In genomic region chr10:10911035-10911434, GRCh38 we compare ENCODE assay signal across 10 cellular contexts.
A peak's percentile ranks its signal among the peaks of the same experiment; 100 is the strongest.
DNase-seq lines count a peak whose midpoint lies in the region; ATAC-seq and TF ChIP-seq lines count a peak whose summit lies in the region.
"Had no signal": no experiment of that assay in that cellular context is flagged by ENCODE, and none has a peak within 500 bp of the region (broad histone marks: within the 10 kb centered on the region; RNA-seq: fewer than 3 reads in every experiment).

No MANE protein-coding gene starts in this region.

- no peak overlapping the region for H3K9ac ChIP-seq in neuronal stem cell (ENCODE audit: low read depth, low read length, poor library complexity)

- no peak overlapping the region for H2BK15ac ChIP-seq in neuronal stem cell (ENCODE audit: low read length)

- no peaks in the 10 kb centered on the region; the same call in 1 of the 2 replicates for H3K4me1 ChIP-seq in SJCRH30
- H3K4me1 ChIP-seq in neuronal stem cell (ENCODE audit: control insufficient read depth in 2 of 2, insufficient read depth in 1 of 2, low read depth in 1 of 2, low read length in 2 of 2) = peaks cover 7 to 8% of the 10 kb centered on the region in 2 donors
- peaks cover 0 to 34% (median 21%) of the 10 kb centered on the region in 4 donors for H3K4me1 ChIP-seq in tibial artery

- H3K9me3 ChIP-seq in SJCRH30 (replicated peaks) (no peaks in the 10 kb centered on the region), neuronal stem cell (replicated peaks in 1 of 2; ENCODE audit: control insufficient read depth in 2 of 2, insufficient read depth in 1 of 2, low read depth in 1 of 2, low read length in 2 of 2) (no peaks in the 10 kb centered on the region), tibial artery (no peaks in the 10 kb centered on the region)

- no peak overlapping the region for H2BK12ac ChIP-seq in neuronal stem cell (ENCODE audit: low read length)

- no peaks in the 10 kb centered on the region for H3K27me3 ChIP-seq in SJCRH30
- no peaks in the 10 kb centered on the region for H3K27me3 ChIP-seq in neuronal stem cell (ENCODE audit: control insufficient read depth in 3 of 3, insufficient read depth in 3 of 3, low read depth in 1 of 3, low read length in 3 of 3)
- H3K27me3 ChIP-seq in tibial artery = no peaks in the 10 kb centered on the region

- DNase-seq in SJCRH30 (peak in 1 of 2 experiments; percentile 4), foreskin fibroblast (no peak), neuronal stem cell (ENCODE audit: low spot score) (no peak), tibial artery (no peak)
- DNase-seq in stimulated activated CD4-positive, alpha-beta T cell treated with anti-CD3 and anti-CD28 coated beads, Interleukin-4, amount 100 ng/mL, for 4 hours = no peak
- DNase-seq: activated naive CD8-positive, alpha-beta T cell treated with anti-CD3 and anti-CD28 coated beads for 36 hours had no signal

- no peak overlapping the region for H3K4ac ChIP-seq in neuronal stem cell (ENCODE audit: low read length)

- H3K36me3 ChIP-seq in SJCRH30 = no peaks in the 10 kb centered on the region
- H3K36me3 ChIP-seq in neuronal stem cell (replicated peaks in 1 of 2; ENCODE audit: control insufficient read depth in 2 of 2, insufficient read depth in 2 of 2, low read length in 2 of 2) = no peaks in the 10 kb centered on the region
- no peaks in the 10 kb centered on the region for H3K36me3 ChIP-seq in tibial artery

- H2AFZ ChIP-seq in neuronal stem cell (ENCODE audit: low read length) = peak overlapping the region; percentile 91

- H3K23ac ChIP-seq in neuronal stem cell (ENCODE audit: low read depth, low read length, poor library complexity) = no peak overlapping the region

- H2BK5ac ChIP-seq in neuronal stem cell (ENCODE audit: low read length) = no peak overlapping the region

- H4K91ac ChIP-seq in neuronal stem cell (ENCODE audit: low read depth, low read length, poor library complexity) = no peak overlapping the region

- H2AK5ac ChIP-seq in neuronal stem cell (ENCODE audit: low read depth, low read length) = no peak overlapping the region

- no peak for TF ChIP-seq CTCF in foreskin fibroblast (IDR thresholded peaks at IDR 0.05; ENCODE audit: low read depth, low read length)
- no peak for TF ChIP-seq CTCF in tibial artery (IDR thresholded peaks at IDR 0.05)

- no peak overlapping the region for H4K8ac ChIP-seq in neuronal stem cell (ENCODE audit: low read depth, low read length)

- H3K4me3 ChIP-seq in SJCRH30 = peak overlapping the region; percentile 44
- H3K4me3 ChIP-seq in foreskin fibroblast (ENCODE audit: low read depth in 1 of 2, low read length in 2 of 2) = peak overlapping the region; percentile 24 to 35
- H3K4me3 ChIP-seq in neuronal stem cell (ENCODE audit: low read length in 2 of 2) = no peak overlapping the region
- H3K4me3 ChIP-seq in tibial artery = peak overlapping the region; percentile 35 to 39

- H3K18ac ChIP-seq in neuronal stem cell (ENCODE audit: low read length) = no peak overlapping the region

- WGBS in neuronal stem cell (ENCODE audit: extremely low coverage in 2 of 2, insufficient read length in 2 of 2, insufficient replicate concordance in 1 of 2), 2 donors = no CpG with 5 or more reads among the region's 5 CpGs

- no peak overlapping the region for H3K4me2 ChIP-seq in neuronal stem cell (ENCODE audit: insufficient read depth, low read length, poor library complexity, severe bottlenecking)

- ATAC-seq in GM21737 (IDR thresholded peaks at IDR 0.05; ENCODE audit: unreplicated experiment) = no peak
- no peak for ATAC-seq in HG03469 (IDR thresholded peaks at IDR 0.05; ENCODE audit: unreplicated experiment)
- no peak for ATAC-seq in HG03565 (IDR thresholded peaks at IDR 0.05; ENCODE audit: unreplicated experiment)
- ATAC-seq: PC-3 had no signal

- H2BK120ac ChIP-seq in neuronal stem cell (ENCODE audit: low read depth, low read length) = no peak overlapping the region

- no peaks in the 10 kb centered on the region for H3K79me1 ChIP-seq in neuronal stem cell (ENCODE audit: low read depth, low read length)

- H3K27ac ChIP-seq in SJCRH30 = no peak overlapping the region; the same call in 1 of the 2 replicates
- no peak overlapping the region for H3K27ac ChIP-seq in neuronal stem cell (replicated peaks; ENCODE audit: low read length)
- H3K27ac ChIP-seq in tibial artery = peak overlapping the region; percentile 54 to 69

- intact Hi-C loops in tibial artery (cut with DNase I; ENCODE audit: low total_unique reads) = no loop called here

- H3K14ac ChIP-seq in neuronal stem cell (ENCODE audit: low read length) = no peak overlapping the region

Comparison
In these comparisons a context has a peak if more than half of its experiments do, and no peak if none do; other contexts are left out.
1. H3K27ac ChIP-seq: peak in tibial artery (2 of 2); none in SJCRH30 (single experiment) and neuronal stem cell (single experiment).
2. H3K4me3 ChIP-seq: peak in SJCRH30 (single experiment), foreskin fibroblast (2 of 2) and tibial artery (2 of 2); none in neuronal stem cell (0 of 2).